ENCODE assay signal across 1 cellular context in the genomic region with DNA sequence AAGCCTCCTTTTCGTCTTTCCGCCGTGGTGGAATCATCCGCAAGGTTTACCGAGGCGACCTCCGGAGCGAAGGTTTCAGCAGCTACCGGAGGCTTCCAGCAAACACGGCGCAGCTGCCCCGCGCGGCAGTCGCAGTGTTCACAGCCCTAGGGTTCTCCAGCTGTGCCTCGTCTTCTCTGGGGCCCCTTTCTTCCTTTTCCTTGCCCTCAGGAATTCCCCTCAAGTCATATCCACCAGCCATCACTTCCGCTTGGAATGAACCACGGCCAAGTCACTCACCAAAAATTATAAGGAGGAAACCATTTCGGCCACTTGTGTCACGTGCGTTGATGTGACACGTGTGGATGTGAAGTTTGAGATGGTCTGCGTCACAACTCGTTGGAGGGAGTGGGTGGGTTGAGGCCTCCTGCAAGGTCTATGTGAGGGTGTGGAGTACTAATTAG.
TF ChIP-seq lines count a peak whose summit lies in the region.

No MANE protein-coding gene starts in this region.

TF ChIP-seq in HepG2, 621 proteins besides CTCF, POLR2A, EP300 and RAD21 (continued from another document):
- TF ChIP-seq, protein P1, sequence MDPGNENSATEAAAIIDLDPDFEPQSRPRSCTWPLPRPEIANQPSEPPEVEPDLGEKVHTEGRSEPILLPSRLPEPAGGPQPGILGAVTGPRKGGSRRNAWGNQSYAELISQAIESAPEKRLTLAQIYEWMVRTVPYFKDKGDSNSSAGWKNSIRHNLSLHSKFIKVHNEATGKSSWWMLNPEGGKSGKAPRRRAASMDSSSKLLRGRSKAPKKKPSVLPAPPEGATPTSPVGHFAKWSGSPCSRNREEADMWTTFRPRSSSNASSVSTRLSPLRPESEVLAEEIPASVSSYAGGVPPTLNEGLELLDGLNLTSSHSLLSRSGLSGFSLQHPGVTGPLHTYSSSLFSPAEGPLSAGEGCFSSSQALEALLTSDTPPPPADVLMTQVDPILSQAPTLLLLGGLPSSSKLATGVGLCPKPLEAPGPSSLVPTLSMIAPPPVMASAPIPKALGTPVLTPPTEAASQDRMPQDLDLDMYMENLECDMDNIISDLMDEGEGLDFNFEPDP (CRISPR knock-in tag; conservative IDR thresholded peaks at IDR 0.05) = 0 out of 2 replicates have a peak, but pooled peaks have one; percentile 65
- TF ChIP-seq PITX1 (CRISPR knock-in tag; IDR thresholded peaks at IDR 0.05) (peak; percentile 38; the same call in 1 of the 2 replicates), ZFP1 (CRISPR knock-in tag; IDR thresholded peaks at IDR 0.05) (0 out of 2 replicates have a peak, but pooled peaks have one; percentile 8), PCBP1 (IDR thresholded peaks at IDR 0.05; ENCODE audit: borderline replicate concordance, low read depth, low read length) (0 out of 2 replicates have a peak, but pooled peaks have one; percentile 1), ZNF232 (CRISPR knock-in tag; IDR thresholded peaks at IDR 0.05; ENCODE audit: borderline replicate concordance) (peak; percentile 54; the same call in 1 of the 2 replicates), ZBTB38 (CRISPR knock-in tag; IDR thresholded peaks at IDR 0.05) (peak; percentile 43; the same call in 1 of the 2 replicates), ATF1 (CRISPR knock-in tag; IDR thresholded peaks at IDR 0.05) (no peak), ZNF605 (CRISPR knock-in tag; IDR thresholded peaks at IDR 0.05) (0 out of 2 replicates have a peak, but pooled peaks have one; percentile 49), IKZF4 (CRISPR knock-in tag; IDR thresholded peaks at IDR 0.05; ENCODE audit: borderline replicate concordance, low read depth, not compliant biosample characterization) (peak; percentile 9), ERF (CRISPR knock-in tag; IDR thresholded peaks at IDR 0.05) (peak; percentile 1; the same call in 1 of the 2 replicates), ZFYVE20 (CRISPR knock-in tag; IDR thresholded peaks at IDR 0.05; ENCODE audit: borderline replicate concordance, low read depth) (no peak), ZNF501 (CRISPR knock-in tag; IDR thresholded peaks at IDR 0.05) (peak; percentile 66; the same call in 1 of the 2 replicates), ZNF256 (CRISPR knock-in tag; conservative IDR thresholded peaks at IDR 0.05) (0 out of 2 replicates have a peak, but pooled peaks have one; percentile 13), TP53 (CRISPR knock-in tag; conservative IDR thresholded peaks at IDR 0.05) (0 out of 2 replicates have a peak, but pooled peaks have one; percentile 1), FIP1L1 (IDR thresholded peaks at IDR 0.05; ENCODE audit: borderline replicate concordance, insufficient read depth, low read depth, low read length) (no peak), ZNF263 (CRISPR knock-in tag; IDR thresholded peaks at IDR 0.05) (peak; percentile 26; the same call in 1 of the 2 replicates), HOXA5 (CRISPR knock-in tag; IDR thresholded peaks at IDR 0.05) (0 out of 2 replicates have a peak, but pooled peaks have one; percentile 2)
- TF ChIP-seq, protein P2, sequence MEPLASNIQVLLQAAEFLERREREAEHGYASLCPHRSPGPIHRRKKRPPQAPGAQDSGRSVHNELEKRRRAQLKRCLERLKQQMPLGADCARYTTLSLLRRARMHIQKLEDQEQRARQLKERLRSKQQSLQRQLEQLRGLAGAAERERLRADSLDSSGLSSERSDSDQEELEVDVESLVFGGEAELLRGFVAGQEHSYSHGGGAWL (CRISPR knock-in tag; IDR thresholded peaks at IDR 0.05) = 0 out of 2 replicates have a peak, but pooled peaks have one; percentile 10
- TF ChIP-seq, protein P3, sequence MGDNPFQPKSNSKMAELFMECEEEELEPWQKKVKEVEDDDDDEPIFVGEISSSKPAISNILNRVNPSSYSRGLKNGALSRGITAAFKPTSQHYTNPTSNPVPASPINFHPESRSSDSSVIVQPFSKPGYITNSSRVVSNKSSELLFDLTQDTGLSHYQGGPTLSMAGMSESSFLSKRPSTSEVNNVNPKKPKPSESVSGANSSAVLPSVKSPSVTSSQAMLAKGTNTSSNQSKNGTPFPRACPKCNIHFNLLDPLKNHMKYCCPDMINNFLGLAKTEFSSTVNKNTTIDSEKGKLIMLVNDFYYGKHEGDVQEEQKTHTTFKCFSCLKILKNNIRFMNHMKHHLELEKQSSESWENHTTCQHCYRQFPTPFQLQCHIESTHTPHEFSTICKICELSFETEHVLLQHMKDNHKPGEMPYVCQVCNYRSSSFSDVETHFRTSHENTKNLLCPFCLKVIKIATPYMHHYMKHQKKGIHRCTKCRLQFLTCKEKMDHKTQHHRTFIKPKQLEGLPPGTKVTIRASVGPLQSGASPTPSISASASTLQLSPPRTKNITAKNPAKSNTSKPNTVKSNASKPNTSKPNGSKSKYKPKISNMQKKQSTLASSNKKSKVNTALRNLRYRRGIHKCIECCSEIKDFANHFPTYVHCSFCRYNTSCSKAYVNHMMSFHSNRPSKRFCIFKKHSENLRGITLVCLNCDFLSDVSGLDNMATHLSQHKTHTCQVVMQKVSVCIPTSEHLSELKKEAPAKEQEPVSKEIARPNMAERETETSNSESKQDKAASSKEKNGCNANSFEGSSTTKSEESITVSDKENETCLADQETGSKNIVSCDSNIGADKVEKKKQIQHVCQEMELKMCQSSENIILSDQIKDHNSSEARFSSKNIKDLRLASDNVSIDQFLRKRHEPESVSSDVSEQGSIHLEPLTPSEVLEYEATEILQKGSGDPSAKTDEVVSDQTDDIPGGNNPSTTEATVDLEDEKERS (CRISPR knock-in tag; IDR thresholded peaks at IDR 0.05) = 0 out of 2 replicates have a peak, but pooled peaks have one; percentile 5
- TF ChIP-seq, protein P4, sequence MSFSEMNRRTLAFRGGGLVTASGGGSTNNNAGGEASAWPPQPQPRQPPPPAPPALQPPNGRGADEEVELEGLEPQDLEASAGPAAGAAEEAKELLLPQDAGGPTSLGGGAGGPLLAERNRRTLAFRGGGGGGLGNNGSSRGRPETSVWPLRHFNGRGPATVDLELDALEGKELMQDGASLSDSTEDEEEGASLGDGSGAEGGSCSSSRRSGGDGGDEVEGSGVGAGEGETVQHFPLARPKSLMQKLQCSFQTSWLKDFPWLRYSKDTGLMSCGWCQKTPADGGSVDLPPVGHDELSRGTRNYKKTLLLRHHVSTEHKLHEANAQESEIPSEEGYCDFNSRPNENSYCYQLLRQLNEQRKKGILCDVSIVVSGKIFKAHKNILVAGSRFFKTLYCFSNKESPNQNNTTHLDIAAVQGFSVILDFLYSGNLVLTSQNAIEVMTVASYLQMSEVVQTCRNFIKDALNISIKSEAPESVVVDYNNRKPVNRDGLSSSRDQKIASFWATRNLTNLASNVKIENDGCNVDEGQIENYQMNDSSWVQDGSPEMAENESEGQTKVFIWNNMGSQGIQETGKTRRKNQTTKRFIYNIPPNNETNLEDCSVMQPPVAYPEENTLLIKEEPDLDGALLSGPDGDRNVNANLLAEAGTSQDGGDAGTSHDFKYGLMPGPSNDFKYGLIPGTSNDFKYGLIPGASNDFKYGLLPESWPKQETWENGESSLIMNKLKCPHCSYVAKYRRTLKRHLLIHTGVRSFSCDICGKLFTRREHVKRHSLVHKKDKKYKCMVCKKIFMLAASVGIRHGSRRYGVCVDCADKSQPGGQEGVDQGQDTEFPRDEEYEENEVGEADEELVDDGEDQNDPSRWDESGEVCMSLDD (CRISPR knock-in tag; IDR thresholded peaks at IDR 0.05; ENCODE audit: borderline replicate concordance) = peak; percentile 2; the same call in 1 of the 2 replicates
- TF ChIP-seq, protein P5, sequence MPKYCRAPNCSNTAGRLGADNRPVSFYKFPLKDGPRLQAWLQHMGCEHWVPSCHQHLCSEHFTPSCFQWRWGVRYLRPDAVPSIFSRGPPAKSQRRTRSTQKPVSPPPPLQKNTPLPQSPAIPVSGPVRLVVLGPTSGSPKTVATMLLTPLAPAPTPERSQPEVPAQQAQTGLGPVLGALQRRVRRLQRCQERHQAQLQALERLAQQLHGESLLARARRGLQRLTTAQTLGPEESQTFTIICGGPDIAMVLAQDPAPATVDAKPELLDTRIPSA (CRISPR knock-in tag; IDR thresholded peaks at IDR 0.05; ENCODE audit: borderline replicate concordance) = 0 out of 2 replicates have a peak, but pooled peaks have one; percentile 5
- TF ChIP-seq, protein P6, sequence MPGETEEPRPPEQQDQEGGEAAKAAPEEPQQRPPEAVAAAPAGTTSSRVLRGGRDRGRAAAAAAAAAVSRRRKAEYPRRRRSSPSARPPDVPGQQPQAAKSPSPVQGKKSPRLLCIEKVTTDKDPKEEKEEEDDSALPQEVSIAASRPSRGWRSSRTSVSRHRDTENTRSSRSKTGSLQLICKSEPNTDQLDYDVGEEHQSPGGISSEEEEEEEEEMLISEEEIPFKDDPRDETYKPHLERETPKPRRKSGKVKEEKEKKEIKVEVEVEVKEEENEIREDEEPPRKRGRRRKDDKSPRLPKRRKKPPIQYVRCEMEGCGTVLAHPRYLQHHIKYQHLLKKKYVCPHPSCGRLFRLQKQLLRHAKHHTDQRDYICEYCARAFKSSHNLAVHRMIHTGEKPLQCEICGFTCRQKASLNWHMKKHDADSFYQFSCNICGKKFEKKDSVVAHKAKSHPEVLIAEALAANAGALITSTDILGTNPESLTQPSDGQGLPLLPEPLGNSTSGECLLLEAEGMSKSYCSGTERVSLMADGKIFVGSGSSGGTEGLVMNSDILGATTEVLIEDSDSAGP (CRISPR knock-in tag; IDR thresholded peaks at IDR 0.05; ENCODE audit: borderline replicate concordance) = 0 out of 2 replicates have a peak, but pooled peaks have one; percentile 9
